ENCODE assay signal across 9 cellular contexts in genomic region chr19:53865523-53865917, GRCh38. TPM values are rescaled to one million over a fixed set of nuclear protein-coding genes. Genes with fewer than 3 reads are reported as not detected.
DNase-seq lines count a peak whose midpoint lies in the region; ATAC-seq and TF ChIP-seq lines count a peak whose summit lies in the region.
"Had no signal": no experiment of that assay in that cellular context is flagged by ENCODE, and none has a peak within 500 bp of the region (broad histone marks: within the 10 kb centered on the region; RNA-seq: fewer than 3 reads in every experiment).

No MANE protein-coding gene starts in this region.

- H3K27me3 ChIP-seq in prostate gland (replicated peaks; ENCODE audit: insufficient read depth), result no peaks in the 10 kb centered on the region

- H3K4me3 ChIP-seq in foreskin fibroblast (ENCODE audit: low read depth in 1 of 2, low read length in 2 of 2) (peak overlapping the region; percentile 51 to 61), prostate gland (no peak overlapping the region)

- H3K27me3 Mint-ChIP-seq in Calu3 (ENCODE audit: unreplicated experiment), result no peaks in the 10 kb centered on the region
- H3K27me3 Mint-ChIP-seq in T-helper 17 cell, result no peaks in the 10 kb centered on the region

- TSS peak; percentile 74 for BruUV-seq in Calu3 (replicated peaks; lab: Mats Ljungman, UMichigan)

- H3K9me3 ChIP-seq in T-helper 17 cell (ENCODE audit: control insufficient read depth, low read length, poor library complexity, severe bottlenecking) (no peaks in the 10 kb centered on the region), prostate gland (no peaks in the 10 kb centered on the region)

- ATAC-seq in T-helper 17 cell (no peak), HG03432 (IDR thresholded peaks at IDR 0.05; ENCODE audit: unreplicated experiment) (no peak), GM21390 (IDR thresholded peaks at IDR 0.05; ENCODE audit: unreplicated experiment) (no peak)

- TF ChIP-seq POLR2A in prostate gland (IDR thresholded peaks at IDR 0.05), result no peak

- TF ChIP-seq CTCF in Calu3 (IDR thresholded peaks at IDR 0.05; ENCODE audit: unreplicated experiment) (no peak), foreskin fibroblast (IDR thresholded peaks at IDR 0.05; ENCODE audit: low read depth, low read length) (no peak), prostate gland (IDR thresholded peaks at IDR 0.05) (no peak)

- no peaks in the 10 kb centered on the region for H3K9me3 Mint-ChIP-seq in Calu3 (ENCODE audit: low read depth, unreplicated experiment)

- no peak for DNase-seq in Calu3
- DNase-seq in T-helper 17 cell, result no peak
- peak in 1 of 2 donors; percentile 26 for DNase-seq in foreskin fibroblast
- peak; percentile 60 for DNase-seq in retina
- no peak for DNase-seq in prostate gland (ENCODE audit: low spot score)
- DNase-seq in LoVo (ENCODE audit: low spot score), result no peak
- DNase-seq: NCI-H1092 had no signal

- CTCF ChIA-PET in Calu3 (lab: Charles Lee), result interaction anchor here (0.6 to 1.3 kb wide), 5 partner anchors 24 to 231 kb away, joined by 3 to 4 read pairs (median 4); no protein-coding TSS in a partner anchor

- H3K4me1 ChIP-seq in prostate gland (replicated peaks), result no peaks in the 10 kb centered on the region

- no peaks in the 10 kb centered on the region for H3K36me3 ChIP-seq in prostate gland

- H3K27ac Mint-ChIP-seq in Calu3 (ENCODE audit: unreplicated experiment), result peak overlapping the region; percentile 99
- peak overlapping the region; percentile 100 for H3K27ac Mint-ChIP-seq in T-helper 17 cell

- WGBS in prostate gland, result 69% methylated on average over 9 of the region's 9 CpGs

- H3K36me3 Mint-ChIP-seq in Calu3 (ENCODE audit: insufficient read depth, unreplicated experiment), result peaks cover 73% of the 10 kb centered on the region
- peaks cover 4% of the 10 kb centered on the region for H3K36me3 Mint-ChIP-seq in T-helper 17 cell (ENCODE audit: low read depth)

- peaks cover 40% of the 10 kb centered on the region for H3K4me1 Mint-ChIP-seq in Calu3 (ENCODE audit: low read depth, unreplicated experiment)
- H3K4me1 Mint-ChIP-seq in T-helper 17 cell, result peaks cover 17% of the 10 kb centered on the region

- H3K4me3 Mint-ChIP-seq in Calu3 (ENCODE audit: low read depth, unreplicated experiment) (peak overlapping the region; percentile 95), T-helper 17 cell (peak overlapping the region; percentile 89)

- no peak overlapping the region for H3K27ac ChIP-seq in prostate gland

- intact Hi-C loops in Calu3 (cut with micrococcal nuclease; ENCODE audit: unreplicated experiment), result loop anchor here (1.0 to 2.0 kb wide), 2 partner anchors 23 to 115 kb away; no protein-coding TSS in a partner anchor
- intact Hi-C loops in prostate gland (cut with DNase I), result loop anchor here (10.0 kb wide), 1 partner anchor 269 kb away; the partner anchor contains the start of gene CNOT3

RNA-seq across cellular contexts. Expression of gene MYADM, which starts 2.2 kb away (rescaled TPM):
- total RNA-seq in Calu3 (2022) (366 and 464 TPM in 2 replicates), T-helper 17 cell (100 to 1,000 TPM; 392 to 670 TPM), prostate gland (10 to 100 TPM; 56.4 to 96.3 TPM)

RNA-seq across cellular contexts. Expression of gene PRKCG, which starts 16.5 kb away (rescaled TPM):
- total RNA-seq in Calu3 (2022), result 45.4 and 59.6 TPM in 2 replicates
- total RNA-seq in T-helper 17 cell, result 1 to 10 TPM; 1.1 to 1.4 TPM
- total RNA-seq in prostate gland, result under 1 TPM in 1 of 2 donors, not detected in 1; 0.97 TPM

RNA-seq across cellular contexts. Expression of gene NLRP12, which starts 41.4 kb away (rescaled TPM):
- total RNA-seq in Calu3 (2022), result 0.15 TPM in 1 of 2 replicates, not detected in the other
- under 1 TPM; 0.34 to 0.57 TPM for total RNA-seq in T-helper 17 cell
- total RNA-seq in prostate gland, result under 1 TPM in 1 of 2 donors, not detected in 1; 0.97 TPM

RNA-seq across cellular contexts. Expression of gene CACNG7, which starts 43.6 kb away (rescaled TPM):
- total RNA-seq in Calu3 (2022), result not detected in 2 replicates
- total RNA-seq in T-helper 17 cell, result not detected
- not detected for total RNA-seq in prostate gland

Comparison
In these comparisons a context has a peak if more than half of its experiments do, and no peak if none do; other contexts are left out.
1. H3K4me3 ChIP-seq: peak in foreskin fibroblast (2 of 2); none in prostate gland (0 of 2).
2. RNA of gene PRKCG, which starts 16.5 kb away (total RNA-seq): 45.4 to 59.6 TPM in Calu3; 1.1 to 1.4 TPM in T-helper 17 cell and 0.97 TPM in prostate gland; every median in the first group is over 10 times any median in the second.